ENCODE assay signal across 16 cellular contexts in the genomic region with DNA sequence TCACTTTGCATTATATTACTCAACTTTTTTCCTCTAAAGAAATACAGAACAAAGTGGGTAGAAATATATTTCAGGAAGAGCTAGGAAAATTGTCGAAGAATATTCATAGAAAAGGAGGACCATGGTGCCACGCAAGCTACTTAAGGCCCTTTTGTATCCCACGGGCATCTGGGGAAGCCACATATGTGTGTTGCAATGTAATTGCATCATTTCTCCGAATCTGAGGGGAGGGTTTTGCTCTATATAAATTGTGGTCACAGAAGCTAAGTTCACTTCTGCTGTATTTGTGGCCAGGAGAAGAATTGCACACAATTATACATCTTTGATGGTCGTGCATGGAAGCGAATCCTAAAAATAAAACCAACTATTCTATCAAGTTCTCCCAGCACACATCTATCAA.
DNase-seq lines count a peak whose midpoint lies in the region; ATAC-seq lines count a peak whose summit lies in the region.
"Had no signal": no experiment of that assay in that cellular context is flagged by ENCODE, and none has a peak within 500 bp of the region (broad histone marks: within the 10 kb centered on the region; RNA-seq: fewer than 3 reads in every experiment).

No MANE protein-coding gene starts in this region.

- intact Hi-C loops in left colon (cut with DNase I, micrococcal nuclease) = no loop called here

- ATAC-seq in left colon (no peak), GM19023 (IDR thresholded peaks at IDR 0.05; ENCODE audit: unreplicated experiment) (no peak)
- ATAC-seq: stimulated activated naive B cell treated with anti-CD40 and anti-IgM and Interleukin-4, amounts not matched to agents 10 μg/mL and 1 μg/mL and 100 μg/mL, for 72 hours had no signal

- DNase-seq in CD1c-positive myeloid dendritic cell (ENCODE audit: extremely low spot score) (peak; percentile 50), NAMALWA (ENCODE audit: low spot score) (peak; percentile 27), SKM-1 treated with dmso at 0.1 percent for 144 hours (lab: John Stamatoyannopoulos, UW; ENCODE audit: unreplicated experiment) (peak; percentile 68), iris pigment epithelial cell (ENCODE audit: low read depth) (peak; percentile 78), left colon (no peak), NCI-H774 (lab: John Stamatoyannopoulos, UW) (no peak), ureter (ENCODE audit: low spot score) (no peak)
- DNase-seq: activated naive CD4-positive, alpha-beta T cell treated with anti-CD3 and anti-CD28 coated beads, Interleukin-2, amount 50 U/mL, for 16 hours; Karpas-422; kidney; NCI-H187 treated with DMSO at 0.1 percent for 48 hours; NCI-H526; RPMI8226; stimulated activated CD4-positive, alpha-beta T cell treated with anti-CD3 and anti-CD28 coated beads, Interleukin-12 subunit alpha, Interleukin-12 subunit beta, amount 100 ng/mL, for 4 hours; stimulated activated naive B cell treated with anti-CD40 and anti-IgM and Interleukin-4, amounts not matched to agents 10 μg/mL and 1 μg/mL and 100 μg/mL, for 72 hours had no signal

Comparison
In these comparisons a context has a peak if more than half of its experiments do, and no peak if none do; other contexts are left out.
1. DNase-seq: peak in CD1c-positive myeloid dendritic cell (single experiment), NAMALWA (single experiment), SKM-1 treated with dmso at 0.1 percent for 144 hours (single experiment) and iris pigment epithelial cell (single experiment); none in left colon (0 of 2), NCI-H774 (single experiment) and ureter (single experiment).